In genomic region chr6:34888441-34888820, GRCh38 we compare ENCODE assay signal across 8 cellular contexts. TPM values are rescaled to one million over a fixed set of nuclear protein-coding genes. Genes with fewer than 3 reads are reported as not detected.
DNase-seq lines count a peak whose midpoint lies in the region; ATAC-seq and TF ChIP-seq lines count a peak whose summit lies in the region.

No MANE protein-coding gene starts in this region.

- peaks cover 42% of the 10 kb centered on the region for H3K36me3 Mint-ChIP-seq in CD8-positive, alpha-beta T cell
- peaks cover 3% of the 10 kb centered on the region for H3K36me3 Mint-ChIP-seq in neural progenitor cell

- peaks cover 58% of the 10 kb centered on the region for H3K79me2 ChIP-seq in MM.1S (ENCODE audit: low read length)
- H3K79me2 ChIP-seq in neural progenitor cell (ENCODE audit: low read depth): peaks cover 83% of the 10 kb centered on the region

- CTCF ChIA-PET in CD8-positive, alpha-beta T cell (lab: Charles Lee): interaction anchor here (0.9 to 1.6 kb wide), 2 partner anchors 60 to 97 kb away, joined by 3 to 4 read pairs; partner anchors contain the start of gene BLTP3A
- CTCF ChIA-PET in GM10248 (lab: Yijun Ruan, JAX): interaction anchor here (1.2 to 2.2 kb wide), 3 partner anchors 16 to 251 kb away, joined by 4 to 9 read pairs (median 9); no protein-coding TSS in a partner anchor

- H3F3A ChIP-seq in MM.1S (ENCODE audit: insufficient read depth, low read length): peaks cover 8% of the 10 kb centered on the region
- H3F3A ChIP-seq in neural progenitor cell (ENCODE audit: low read depth): peaks cover 19% of the 10 kb centered on the region

- ATAC-seq in CD8-positive, alpha-beta T cell: peak; percentile 9
- ATAC-seq in GM21447 (IDR thresholded peaks at IDR 0.05; ENCODE audit: unreplicated experiment): no peak

- H3K27me3 Mint-ChIP-seq in CD8-positive, alpha-beta T cell (ENCODE audit: low read depth): no peaks in the 10 kb centered on the region
- no peaks in the 10 kb centered on the region for H3K27me3 Mint-ChIP-seq in neural progenitor cell (ENCODE audit: insufficient read depth, low read depth)

- peaks cover 4% of the 10 kb centered on the region for H3K9me3 Mint-ChIP-seq in CD8-positive, alpha-beta T cell
- H3K9me3 Mint-ChIP-seq in neural progenitor cell: no peaks in the 10 kb centered on the region

- intact Hi-C loops in CD8-positive, alpha-beta T cell (cut with DNase I, micrococcal nuclease): loop anchor here (1.0 to 10.0 kb wide), 12 partner anchors 24 to 1996 kb away; partner anchors contain the start of genes ILRUN (in 2 of the 2), ZNF76 (in 2 of the 2), BRPF3 (in 1 of the 2) and C6orf89 (in 1 of the 2)

- H3K9me2 ChIP-seq in MM.1S (replicated peaks; ENCODE audit: insufficient read depth, low read length): no peaks in the 10 kb centered on the region

- H3K36me3 ChIP-seq in CD8-positive, alpha-beta T cell (ENCODE audit: insufficient read depth, low read length): peaks cover 5% of the 10 kb centered on the region
- no peaks in the 10 kb centered on the region for H3K36me3 ChIP-seq in MM.1S (replicated peaks; ENCODE audit: insufficient read depth, low read length)
- peaks cover 5% of the 10 kb centered on the region for H3K36me3 ChIP-seq in effector memory CD4-positive, alpha-beta T cell (ENCODE audit: control insufficient read depth, insufficient read depth, low read length)
- peaks cover 6% of the 10 kb centered on the region for H3K36me3 ChIP-seq in neural progenitor cell

- H4K20me1 ChIP-seq in MM.1S (ENCODE audit: insufficient read depth, low read length): no peaks in the 10 kb centered on the region
- peaks cover 44% of the 10 kb centered on the region for H4K20me1 ChIP-seq in neural progenitor cell (ENCODE audit: low read depth)

- peaks cover 21% of the 10 kb centered on the region for H3K4me1 ChIP-seq in CD8-positive, alpha-beta T cell (ENCODE audit: insufficient read depth, low read length)
- no peaks in the 10 kb centered on the region for H3K4me1 ChIP-seq in MM.1S (ENCODE audit: low read length)
- peaks cover 15% of the 10 kb centered on the region for H3K4me1 ChIP-seq in effector memory CD4-positive, alpha-beta T cell (ENCODE audit: control insufficient read depth, insufficient read depth, low read length, poor library complexity, severe bottlenecking)
- H3K4me1 ChIP-seq in neural progenitor cell: peaks cover 7% of the 10 kb centered on the region

- H3K9me3 ChIP-seq in CD8-positive, alpha-beta T cell (ENCODE audit: low read length): no peaks in the 10 kb centered on the region
- H3K9me3 ChIP-seq in MM.1S (replicated peaks; ENCODE audit: insufficient read depth, low read length): no peaks in the 10 kb centered on the region
- H3K9me3 ChIP-seq in effector memory CD4-positive, alpha-beta T cell (ENCODE audit: control insufficient read depth, low read length): no peaks in the 10 kb centered on the region
- H3K9me3 ChIP-seq in neural progenitor cell (ENCODE audit: low read depth): no peaks in the 10 kb centered on the region

- H3K27ac Mint-ChIP-seq in CD8-positive, alpha-beta T cell: peak overlapping the region; percentile 99
- H3K27ac Mint-ChIP-seq in neural progenitor cell: peak overlapping the region; percentile 55

- TF ChIP-seq CTCF in CD8-positive, alpha-beta T cell (IDR thresholded peaks at IDR 0.05): no peak
- TF ChIP-seq CTCF in MM.1S (IDR thresholded peaks at IDR 0.05; ENCODE audit: low read length): no peak
- no peak for TF ChIP-seq CTCF in neural progenitor cell (IDR thresholded peaks at IDR 0.05)
- TF ChIP-seq CTCF in GM10248 (IDR thresholded peaks at IDR 0.05; ENCODE audit: control extremely low read depth, extremely low read depth, low read depth, missing control alignments): no peak

- no peaks in the 10 kb centered on the region for H3K27me3 ChIP-seq in CD8-positive, alpha-beta T cell (ENCODE audit: insufficient read depth, low read length)
- H3K27me3 ChIP-seq in MM.1S (replicated peaks; ENCODE audit: insufficient read depth, low read length) (no peaks in the 10 kb centered on the region), neural progenitor cell (no peaks in the 10 kb centered on the region)
- no peaks in the 10 kb centered on the region for H3K27me3 ChIP-seq in effector memory CD4-positive, alpha-beta T cell (replicated peaks; ENCODE audit: control insufficient read depth, insufficient read depth, low read length, poor library complexity, severe bottlenecking)

- peak overlapping the region; percentile 84 for H3K4me3 ChIP-seq in CD8-positive, alpha-beta T cell (ENCODE audit: low read depth, low read length)
- H3K4me3 ChIP-seq in MM.1S (ENCODE audit: low read length) (peak overlapping the region; percentile 96), neural progenitor cell (peak overlapping the region; percentile 91)
- peak overlapping the region; percentile 87 for H3K4me3 ChIP-seq in effector memory CD4-positive, alpha-beta T cell (ENCODE audit: insufficient read depth, low read depth, low read length, poor library complexity, severe bottlenecking)

- H2AFZ ChIP-seq in MM.1S (ENCODE audit: low read length): peak overlapping the region; percentile 94
- peak overlapping the region; percentile 95 for H2AFZ ChIP-seq in neural progenitor cell (replicated peaks)

- H3K4me1 Mint-ChIP-seq in CD8-positive, alpha-beta T cell (ENCODE audit: low read depth): peaks cover 63% of the 10 kb centered on the region
- peaks cover 26% of the 10 kb centered on the region for H3K4me1 Mint-ChIP-seq in neural progenitor cell

- peak overlapping the region; percentile 100 for H3K4me3 Mint-ChIP-seq in CD8-positive, alpha-beta T cell
- peak overlapping the region; percentile 99 for H3K4me3 Mint-ChIP-seq in neural progenitor cell

- H3K4me2 ChIP-seq in MM.1S (ENCODE audit: low read depth, low read length) (peak overlapping the region; percentile 90), neural progenitor cell (peak overlapping the region; percentile 99)

- H3K9ac ChIP-seq in MM.1S (ENCODE audit: low read length) (peak overlapping the region; percentile 90), neural progenitor cell (peak overlapping the region; percentile 91)

- POLR2A ChIA-PET in CD8-positive, alpha-beta T cell (lab: Charles Lee): interaction anchor here (0.5 to 3.0 kb wide), 8 partner anchors 9 to 496 kb away, joined by 3 to 21 read pairs (median 5); partner anchors contain the start of genes BLTP3A, NUDT3 and SNRPC
- POLR2A ChIA-PET in GM10248 (lab: Yijun Ruan, JAX): interaction anchor here (0.7 to 1.5 kb wide), 3 partner anchors 9 to 583 kb away, joined by 3 to 6 read pairs (median 3); no protein-coding TSS in a partner anchor

- H3K27ac ChIP-seq in CD8-positive, alpha-beta T cell (ENCODE audit: low read depth, low read length): peak overlapping the region; percentile 90
- H3K27ac ChIP-seq in MM.1S (ENCODE audit: low read length) (peak overlapping the region; percentile 75), neural progenitor cell (no peak overlapping the region)
- H3K27ac ChIP-seq in effector memory CD4-positive, alpha-beta T cell (ENCODE audit: insufficient read depth, low read length, poor library complexity, severe bottlenecking): peak overlapping the region; percentile 91

- no peak for DNase-seq in CD8-positive, alpha-beta T cell
- DNase-seq in MM.1S (peak; percentile 15), neural progenitor cell (ENCODE audit: low spot score) (no peak), NCI-H748 treated with DMSO at 0.1 percent for 48 hours (lab: John Stamatoyannopoulos, UW) (no peak), GM10248 (ENCODE audit: extremely low spot score) (no peak)
- no peak for DNase-seq in effector memory CD4-positive, alpha-beta T cell
- no peak for DNase-seq in stimulated activated naive CD4-positive, alpha-beta T cell treated with Interleukin-2 at 50 U/mL for 16 hours (lab: John Stamatoyannopoulos, UW)

RNA-seq across cellular contexts. Expression of gene TAF11, which starts 0.6 kb away (rescaled TPM):
- total RNA-seq in CD8-positive, alpha-beta T cell: 10 to 100 TPM; 40.0 to 40.6 TPM
- 51.8 and 75.0 TPM in 2 replicates for total RNA-seq in neural progenitor cell (ENCODE audit: low replicate concordance)

RNA-seq across cellular contexts. Expression of gene ANKS1A, which starts 0.6 kb away (rescaled TPM):
- 1 to 10 TPM; 5.8 to 6.1 TPM for total RNA-seq in CD8-positive, alpha-beta T cell
- total RNA-seq in neural progenitor cell (ENCODE audit: low replicate concordance): 17.0 and 25.6 TPM in 2 replicates
